21 cellular contexts compared by ENCODE assay signal in the genomic region with DNA sequence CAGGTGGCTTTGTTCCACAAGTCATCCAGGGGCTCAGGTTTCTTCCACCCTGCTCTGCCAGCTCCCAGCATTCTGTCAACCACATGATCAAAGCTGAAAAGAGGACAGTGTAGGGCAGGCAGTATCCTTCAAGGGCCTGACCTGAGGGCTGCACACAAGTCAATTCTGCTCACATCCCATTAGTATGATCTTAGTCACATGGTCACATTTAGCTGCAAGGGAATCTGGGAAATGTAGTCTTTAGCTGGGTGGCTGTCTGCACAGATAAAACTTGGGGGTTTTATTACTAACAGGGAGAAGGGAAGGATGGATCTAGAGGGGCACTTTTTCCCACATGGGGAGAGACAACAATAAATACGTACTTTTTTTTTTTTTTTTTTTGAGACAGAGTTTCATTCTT.
"Had no signal": no experiment of that assay in that cellular context is flagged by ENCODE, and none has a peak within 500 bp of the region (broad histone marks: within the 10 kb centered on the region; RNA-seq: fewer than 3 reads in every experiment).

No MANE protein-coding gene starts in this region.

- H3K36me3 ChIP-seq: breast epithelium, left ventricle myocardium inferior, sigmoid colon, thoracic aorta, vagina, WERI-Rb-1 had no signal

- H3K27ac ChIP-seq: breast epithelium, left ventricle myocardium inferior, sigmoid colon, thoracic aorta, vagina, WERI-Rb-1 had no signal

- H3K4me3 ChIP-seq: breast epithelium, left ventricle myocardium inferior, sigmoid colon, thoracic aorta, vagina had no signal

- H3K4me1 ChIP-seq: breast epithelium, left ventricle myocardium inferior, sigmoid colon had no signal

- H3K4me1 Mint-ChIP-seq: activated naive CD8-positive, alpha-beta T cell treated with anti-CD3 and anti-CD28 coated beads, Interleukin-2, amount 10 ng/mL, durations not matched to agents 7 days and 5 days; central memory CD8-positive, alpha-beta T cell; immature natural killer cell had no signal

- H3K36me3 Mint-ChIP-seq: activated naive CD8-positive, alpha-beta T cell treated with anti-CD3 and anti-CD28 coated beads, Interleukin-2, amount 10 ng/mL, durations not matched to agents 7 days and 5 days; immature natural killer cell; type B pancreatic cell had no signal

- H3K4me3 Mint-ChIP-seq: activated naive CD4-positive, alpha-beta T cell treated with anti-CD3 and anti-CD28 coated beads for 36 hours; activated naive CD8-positive, alpha-beta T cell treated with anti-CD3 and anti-CD28 coated beads, Interleukin-2, amount 10 ng/mL, durations not matched to agents 7 days and 5 days; activated T-cell treated with anti-CD3 and anti-CD28 coated beads, Interleukin-2, amount 50 U/mL, for 24 hours; central memory CD8-positive, alpha-beta T cell; effector memory CD8-positive, alpha-beta T cell; immature natural killer cell; naive thymus-derived CD4-positive, alpha-beta T cell; type B pancreatic cell had no signal

- H3K27me3 ChIP-seq: vagina had no signal

- H3K27ac Mint-ChIP-seq: activated naive CD4-positive, alpha-beta T cell treated with anti-CD3 and anti-CD28 coated beads for 36 hours; activated naive CD8-positive, alpha-beta T cell treated with anti-CD3 and anti-CD28 coated beads, Interleukin-2, amount 10 ng/mL, durations not matched to agents 7 days and 5 days; activated T-cell treated with anti-CD3 and anti-CD28 coated beads, Interleukin-2, amount 50 U/mL, for 24 hours; effector memory CD8-positive, alpha-beta T cell; immature natural killer cell; naive thymus-derived CD4-positive, alpha-beta T cell; type B pancreatic cell had no signal

- H3K9me3 Mint-ChIP-seq: activated naive CD4-positive, alpha-beta T cell treated with anti-CD3 and anti-CD28 coated beads for 36 hours; activated naive CD8-positive, alpha-beta T cell treated with anti-CD3 and anti-CD28 coated beads, Interleukin-2, amount 10 ng/mL, durations not matched to agents 7 days and 5 days; activated T-cell treated with anti-CD3 and anti-CD28 coated beads, Interleukin-2, amount 50 U/mL, for 24 hours; central memory CD8-positive, alpha-beta T cell; type B pancreatic cell had no signal

- DNase-seq: activated effector memory CD4-positive, alpha-beta T cell treated with Interleukin-2 at 50 U/mL for 16 hours; activated naive CD4-positive, alpha-beta T cell treated with anti-CD3 and anti-CD28 coated beads for 36 hours; activated naive CD8-positive, alpha-beta T cell treated with anti-CD3 and anti-CD28 coated beads, Interleukin-2, amount 10 ng/mL, durations not matched to agents 7 days and 5 days; activated T-cell treated with anti-CD3 and anti-CD28 coated beads, Interleukin-2, amount 50 U/mL, for 24 hours; amniotic stem cell; effector memory CD8-positive, alpha-beta T cell; foreskin melanocyte; immature natural killer cell; left ventricle myocardium inferior; naive thymus-derived CD4-positive, alpha-beta T cell; sigmoid colon; stimulated activated CD4-positive, alpha-beta T cell treated with anti-CD3 and anti-CD28 coated beads, Interleukin-2, amount 100 ng/mL, for 48 hours; stimulated activated CD8-positive, alpha-beta memory T cell treated with anti-CD3 and anti-CD28 coated beads, Interleukin-4, amount 100 ng/mL, for 48 hours; stimulated activated naive CD4-positive, alpha-beta T cell; WERI-Rb-1 had no signal

- H3K9me3 ChIP-seq: breast epithelium, left ventricle myocardium inferior, sigmoid colon, thoracic aorta, vagina had no signal

- ATAC-seq: effector memory CD8-positive, alpha-beta T cell; esophagus mucosa; naive thymus-derived CD4-positive, alpha-beta T cell had no signal

- H3K27me3 Mint-ChIP-seq: activated naive CD8-positive, alpha-beta T cell treated with anti-CD3 and anti-CD28 coated beads, Interleukin-2, amount 10 ng/mL, durations not matched to agents 7 days and 5 days had no signal
